Comparison of ENCODE assay signal across 2 cellular contexts in the genomic region with DNA sequence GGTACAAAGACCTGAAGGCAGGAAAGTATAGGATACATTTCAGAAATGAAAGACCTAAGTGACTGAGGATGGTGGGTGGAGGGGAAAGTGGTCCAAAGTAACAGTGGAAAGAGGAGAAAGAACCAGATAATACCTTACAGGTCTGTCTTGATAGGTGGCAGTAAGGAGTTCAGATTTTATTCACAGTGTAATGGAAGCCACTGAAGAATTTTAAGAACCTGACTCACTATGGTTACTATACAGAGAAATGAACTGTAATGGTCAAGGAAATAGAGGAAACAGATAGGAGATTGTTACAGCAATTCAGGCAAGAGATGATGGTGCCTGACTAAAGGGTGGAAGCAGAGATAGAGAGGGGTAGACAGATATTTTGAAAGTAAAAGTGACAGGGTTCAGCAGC.
TF ChIP-seq lines count a peak whose summit lies in the region.

No MANE protein-coding gene starts in this region.

TF ChIP-seq in GM23338, 12 proteins besides CTCF, POLR2A, EP300 and RAD21:
- no peak for TF ChIP-seq EZH2 (IDR thresholded peaks at IDR 0.05; ENCODE audit: low read depth, unreplicated experiment)
- no peak for TF ChIP-seq STAT1 (IDR thresholded peaks at IDR 0.05; ENCODE audit: unreplicated experiment)
- no peak for TF ChIP-seq ZNF331 (CRISPR knock-in tag; IDR thresholded peaks at IDR 0.05; ENCODE audit: low read depth)
- TF ChIP-seq, protein P1, sequence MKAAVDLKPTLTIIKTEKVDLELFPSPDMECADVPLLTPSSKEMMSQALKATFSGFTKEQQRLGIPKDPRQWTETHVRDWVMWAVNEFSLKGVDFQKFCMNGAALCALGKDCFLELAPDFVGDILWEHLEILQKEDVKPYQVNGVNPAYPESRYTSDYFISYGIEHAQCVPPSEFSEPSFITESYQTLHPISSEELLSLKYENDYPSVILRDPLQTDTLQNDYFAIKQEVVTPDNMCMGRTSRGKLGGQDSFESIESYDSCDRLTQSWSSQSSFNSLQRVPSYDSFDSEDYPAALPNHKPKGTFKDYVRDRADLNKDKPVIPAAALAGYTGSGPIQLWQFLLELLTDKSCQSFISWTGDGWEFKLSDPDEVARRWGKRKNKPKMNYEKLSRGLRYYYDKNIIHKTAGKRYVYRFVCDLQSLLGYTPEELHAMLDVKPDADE (IDR thresholded peaks at IDR 0.05) = no peak
- TF ChIP-seq ZNF114 (CRISPR knock-in tag; IDR thresholded peaks at IDR 0.05) = no peak
- TF ChIP-seq EZH2phosphoT487 (IDR thresholded peaks at IDR 0.05; ENCODE audit: unreplicated experiment) = no peak
- TF ChIP-seq, protein P2, sequence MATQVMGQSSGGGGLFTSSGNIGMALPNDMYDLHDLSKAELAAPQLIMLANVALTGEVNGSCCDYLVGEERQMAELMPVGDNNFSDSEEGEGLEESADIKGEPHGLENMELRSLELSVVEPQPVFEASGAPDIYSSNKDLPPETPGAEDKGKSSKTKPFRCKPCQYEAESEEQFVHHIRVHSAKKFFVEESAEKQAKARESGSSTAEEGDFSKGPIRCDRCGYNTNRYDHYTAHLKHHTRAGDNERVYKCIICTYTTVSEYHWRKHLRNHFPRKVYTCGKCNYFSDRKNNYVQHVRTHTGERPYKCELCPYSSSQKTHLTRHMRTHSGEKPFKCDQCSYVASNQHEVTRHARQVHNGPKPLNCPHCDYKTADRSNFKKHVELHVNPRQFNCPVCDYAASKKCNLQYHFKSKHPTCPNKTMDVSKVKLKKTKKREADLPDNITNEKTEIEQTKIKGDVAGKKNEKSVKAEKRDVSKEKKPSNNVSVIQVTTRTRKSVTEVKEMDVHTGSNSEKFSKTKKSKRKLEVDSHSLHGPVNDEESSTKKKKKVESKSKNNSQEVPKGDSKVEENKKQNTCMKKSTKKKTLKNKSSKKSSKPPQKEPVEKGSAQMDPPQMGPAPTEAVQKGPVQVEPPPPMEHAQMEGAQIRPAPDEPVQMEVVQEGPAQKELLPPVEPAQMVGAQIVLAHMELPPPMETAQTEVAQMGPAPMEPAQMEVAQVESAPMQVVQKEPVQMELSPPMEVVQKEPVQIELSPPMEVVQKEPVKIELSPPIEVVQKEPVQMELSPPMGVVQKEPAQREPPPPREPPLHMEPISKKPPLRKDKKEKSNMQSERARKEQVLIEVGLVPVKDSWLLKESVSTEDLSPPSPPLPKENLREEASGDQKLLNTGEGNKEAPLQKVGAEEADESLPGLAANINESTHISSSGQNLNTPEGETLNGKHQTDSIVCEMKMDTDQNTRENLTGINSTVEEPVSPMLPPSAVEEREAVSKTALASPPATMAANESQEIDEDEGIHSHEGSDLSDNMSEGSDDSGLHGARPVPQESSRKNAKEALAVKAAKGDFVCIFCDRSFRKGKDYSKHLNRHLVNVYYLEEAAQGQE (IDR thresholded peaks at IDR 0.05; ENCODE audit: unreplicated experiment) = no peak

TF ChIP-seq in endothelial cell of umbilical vein, 7 proteins besides CTCF, POLR2A, EP300 and RAD21:
- TF ChIP-seq JUN (IDR thresholded peaks at IDR 0.05; ENCODE audit: borderline replicate concordance, insufficient read depth, insufficient read length, low read depth) = no peak
- no peak for TF ChIP-seq MYC (IDR thresholded peaks at IDR 0.05; ENCODE audit: low read depth, low read length)
- TF ChIP-seq, protein P3, sequence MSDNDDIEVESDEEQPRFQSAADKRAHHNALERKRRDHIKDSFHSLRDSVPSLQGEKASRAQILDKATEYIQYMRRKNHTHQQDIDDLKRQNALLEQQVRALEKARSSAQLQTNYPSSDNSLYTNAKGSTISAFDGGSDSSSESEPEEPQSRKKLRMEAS (IDR thresholded peaks at IDR 0.05; ENCODE audit: insufficient read depth, insufficient read length) = no peak
- no peak for TF ChIP-seq FOS (IDR thresholded peaks at IDR 0.05; ENCODE audit: borderline replicate concordance, insufficient read depth, low read length)
- TF ChIP-seq POLR2AphosphoS5 (IDR thresholded peaks at IDR 0.05; ENCODE audit: insufficient read depth, low read depth, low read length) = no peak
- no peak for TF ChIP-seq EZH2 (IDR thresholded peaks at IDR 0.05; ENCODE audit: borderline replicate concordance, low read depth, low read length, severe bottlenecking)
- TF ChIP-seq GATA2 (IDR thresholded peaks at IDR 0.05; ENCODE audit: insufficient read depth, insufficient read length, low read depth, low read length) = no peak
